Comparison of ENCODE assay signal across 8 cellular contexts in the genomic region with DNA sequence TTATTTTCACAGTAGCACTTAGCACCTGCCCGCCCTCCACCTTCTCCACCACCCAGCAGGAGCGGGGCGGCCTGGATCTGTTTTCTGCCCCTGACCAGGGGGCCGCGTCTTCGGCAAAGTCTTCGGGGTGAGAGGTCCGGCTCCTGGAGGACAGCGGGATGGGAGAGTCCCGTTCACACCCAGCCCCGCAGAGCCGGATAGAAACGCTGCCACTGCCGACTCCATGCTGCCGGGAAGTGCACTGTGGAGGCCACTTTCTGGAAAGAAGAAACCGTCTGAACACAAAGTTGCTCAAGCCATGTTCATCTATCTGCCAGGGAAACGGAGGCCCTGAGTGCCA. TPM values are rescaled to one million over a fixed set of nuclear protein-coding genes. Genes with fewer than 3 reads are reported as not detected.
DNase-seq lines count a peak whose midpoint lies in the region; ATAC-seq and TF ChIP-seq lines count a peak whose summit lies in the region.

No MANE protein-coding gene starts in this region.

- no peaks in the 10 kb centered on the region for H3K36me3 Mint-ChIP-seq in osteocyte (ENCODE audit: unreplicated experiment)

- CTCF ChIA-PET in OCI-LY7 (lab: Charles Lee; ENCODE audit: unreplicated experiment) = no interaction called here

- H3K9me3 Mint-ChIP-seq in osteocyte (ENCODE audit: unreplicated experiment) = peaks cover 5% of the 10 kb centered on the region

- intact Hi-C loops in OCI-LY7 (cut with micrococcal nuclease; ENCODE audit: unreplicated experiment) = loop anchor here (2.0 kb wide), 1 partner anchor 62 kb away; no protein-coding TSS in a partner anchor

- no peaks in the 10 kb centered on the region for H3K79me2 ChIP-seq in OCI-LY7 (ENCODE audit: insufficient read depth, low read depth, low read length)

- H3K4me1 Mint-ChIP-seq in osteocyte (ENCODE audit: unreplicated experiment) = peaks cover 10% of the 10 kb centered on the region

- peak; percentile 11 for ATAC-seq in foreskin keratinocyte
- no peak for ATAC-seq in HG03095 (IDR thresholded peaks at IDR 0.05; ENCODE audit: unreplicated experiment)

- no peak overlapping the region for H3K27ac ChIP-seq in OCI-LY7 (ENCODE audit: low read depth, low read length, poor library complexity, severe bottlenecking)
- H3K27ac ChIP-seq in foreskin keratinocyte = no peak overlapping the region

- no peaks in the 10 kb centered on the region for H3K9me2 ChIP-seq in OCI-LY7 (ENCODE audit: insufficient read depth, low read length)

- no peak overlapping the region for H3K4me3 ChIP-seq in OCI-LY7 (ENCODE audit: low read depth, low read length, poor library complexity, severe bottlenecking)

- H3K9me3 ChIP-seq in OCI-LY7 (ENCODE audit: low read length) = no peaks in the 10 kb centered on the region

- H3K27me3 ChIP-seq in foreskin keratinocyte = peaks cover 24% of the 10 kb centered on the region

- POLR2A ChIA-PET in OCI-LY7 (lab: Charles Lee) = interaction anchor here (0.8 kb wide), 1 partner anchor 57 kb away, joined by 3 read pairs; no protein-coding TSS in a partner anchor

- peaks cover 41% of the 10 kb centered on the region for H3K27me3 Mint-ChIP-seq in osteocyte (ENCODE audit: unreplicated experiment)

- no TSS peak for BruUV-seq in OCI-LY7 (replicated peaks; lab: Mats Ljungman, UMichigan)

- H2AFZ ChIP-seq in OCI-LY7 (ENCODE audit: low read length) = peak overlapping the region; percentile 31; the same call in 1 of the 2 replicates

- no peaks in the 10 kb centered on the region for H4K20me1 ChIP-seq in OCI-LY7 (ENCODE audit: insufficient read depth, low read length)

- no peaks in the 10 kb centered on the region for H3K36me3 ChIP-seq in OCI-LY7 (ENCODE audit: insufficient read depth, low read length)

- H3K4me3 Mint-ChIP-seq in osteocyte (ENCODE audit: unreplicated experiment) = peak overlapping the region; percentile 76

- peak overlapping the region; percentile 25; the same call in 1 of the 2 replicates for H3K4me2 ChIP-seq in OCI-LY7 (ENCODE audit: low read length)

- H3K4me1 ChIP-seq in OCI-LY7 (ENCODE audit: insufficient read depth, low read length, poor library complexity, severe bottlenecking) = no peaks in the 10 kb centered on the region
- peaks cover 3% of the 10 kb centered on the region for H3K4me1 ChIP-seq in foreskin keratinocyte

- H3K27ac Mint-ChIP-seq in osteocyte (ENCODE audit: unreplicated experiment) = no peak overlapping the region

- DNase-seq in D341Med (ENCODE audit: low spot score) (peak; percentile 22), OCI-LY7 (ENCODE audit: low spot score) (no peak), foreskin keratinocyte (no peak), osteocyte (ENCODE audit: extremely low spot score, unreplicated experiment) (peak; percentile 69), AG08395 (ENCODE audit: low spot score) (no peak), cerebellum (ENCODE audit: low spot score) (no peak), hippocampal formation (lab: John Stamatoyannopoulos, UW) (no peak)

- no peak for TF ChIP-seq CTCF in OCI-LY7 (conservative IDR thresholded peaks at IDR 0.05; ENCODE audit: low read length)
- TF ChIP-seq CTCF in foreskin keratinocyte (conservative IDR thresholded peaks at IDR 0.05) = no peak
- no peak for TF ChIP-seq CTCF in osteocyte (IDR thresholded peaks at IDR 0.05)

RNA-seq across cellular contexts. Expression of a gene that starts 14.5 kb away (rescaled TPM):
- total RNA-seq in OCI-LY7 (2014; rRNA removed; shearing (Covaris generic)) = 19.0 and 22.8 TPM in 2 replicates
- 23.7 and 28.7 TPM in 2 replicates for total RNA-seq in OCI-LY7 (2022)
- total RNA-seq in foreskin keratinocyte = 3.9 and 5.5 TPM in 2 replicates
- polyA plus RNA-seq in foreskin keratinocyte = 1.8 and 2.4 TPM in 2 replicates
- 1.8 and 2.8 TPM in 2 replicates for total RNA-seq in osteocyte
- total RNA-seq in cerebellum = 27.0 TPM

Comparison
In these comparisons a context has a peak if more than half of its experiments do, and no peak if none do; other contexts are left out.
1. DNase-seq: peak in D341Med (single experiment) and osteocyte (single experiment); none in OCI-LY7 (single experiment), foreskin keratinocyte (0 of 2), AG08395 (single experiment), cerebellum (single experiment) and hippocampal formation (0 of 2).